In genomic region chr17:64384253-64385186, GRCh38 we compare ENCODE assay signal across 1 cellular context.
TF ChIP-seq lines count a peak whose summit lies in the region.

No MANE protein-coding gene starts in this region.

TF ChIP-seq in HepG2, 621 proteins besides CTCF, POLR2A, EP300 and RAD21 (continued from another document and continues in another):
- no peak for TF ChIP-seq HOMEZ (CRISPR knock-in tag; IDR thresholded peaks at IDR 0.05; ENCODE audit: low read depth)
- no peak for TF ChIP-seq CENPT (CRISPR knock-in tag; IDR thresholded peaks at IDR 0.05; ENCODE audit: low read depth)
- no peak for TF ChIP-seq ZBTB42 (CRISPR knock-in tag; IDR thresholded peaks at IDR 0.05)
- no peak for TF ChIP-seq SRF (IDR thresholded peaks at IDR 0.05; ENCODE audit: low read depth, low read length)
- no peak for TF ChIP-seq ZNF430 (CRISPR knock-in tag; IDR thresholded peaks at IDR 0.05)
- TF ChIP-seq, protein P1, sequence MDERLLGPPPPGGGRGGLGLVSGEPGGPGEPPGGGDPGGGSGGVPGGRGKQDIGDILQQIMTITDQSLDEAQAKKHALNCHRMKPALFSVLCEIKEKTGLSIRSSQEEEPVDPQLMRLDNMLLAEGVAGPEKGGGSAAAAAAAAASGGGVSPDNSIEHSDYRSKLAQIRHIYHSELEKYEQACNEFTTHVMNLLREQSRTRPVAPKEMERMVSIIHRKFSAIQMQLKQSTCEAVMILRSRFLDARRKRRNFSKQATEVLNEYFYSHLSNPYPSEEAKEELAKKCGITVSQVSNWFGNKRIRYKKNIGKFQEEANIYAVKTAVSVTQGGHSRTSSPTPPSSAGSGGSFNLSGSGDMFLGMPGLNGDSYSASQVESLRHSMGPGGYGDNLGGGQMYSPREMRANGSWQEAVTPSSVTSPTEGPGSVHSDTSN (CRISPR knock-in tag; IDR thresholded peaks at IDR 0.05): no peak
- no peak for TF ChIP-seq ZNF607 (CRISPR knock-in tag; IDR thresholded peaks at IDR 0.05; ENCODE audit: borderline replicate concordance)
- TF ChIP-seq ESRRA (CRISPR knock-in tag; IDR thresholded peaks at IDR 0.05; ENCODE audit: low read depth): no peak
- TF ChIP-seq ZNF138 (CRISPR knock-in tag; IDR thresholded peaks at IDR 0.05; ENCODE audit: low read depth): no peak
- TF ChIP-seq NONO (IDR thresholded peaks at IDR 0.05): no peak
- TF ChIP-seq NONO (CRISPR knock-in tag; conservative IDR thresholded peaks at IDR 0.05): no peak; the same call in 1 of the 2 replicates
- TF ChIP-seq EED (CRISPR knock-in tag; IDR thresholded peaks at IDR 0.05): no peak
- no peak; the same call in 1 of the 2 replicates for TF ChIP-seq ERF (CRISPR knock-in tag; IDR thresholded peaks at IDR 0.05)
- no peak for TF ChIP-seq U2AF2 (IDR thresholded peaks at IDR 0.05; ENCODE audit: low read depth, low read length)
- TF ChIP-seq ZNF660 (CRISPR knock-in tag; IDR thresholded peaks at IDR 0.05; ENCODE audit: borderline replicate concordance, low read depth): no peak
- TF ChIP-seq ZNF33A (CRISPR knock-in tag; IDR thresholded peaks at IDR 0.05; ENCODE audit: borderline replicate concordance): no peak
- TF ChIP-seq ZNF776 (CRISPR knock-in tag; IDR thresholded peaks at IDR 0.05): no peak
- TF ChIP-seq PAWR (CRISPR knock-in tag; IDR thresholded peaks at IDR 0.05; ENCODE audit: borderline replicate concordance): no peak
- TF ChIP-seq JARID2 (CRISPR knock-in tag; IDR thresholded peaks at IDR 0.05; ENCODE audit: insufficient replicate concordance): peak; percentile 4
- no peak for TF ChIP-seq ZNF18 (CRISPR knock-in tag; IDR thresholded peaks at IDR 0.05; ENCODE audit: insufficient replicate concordance)
- no peak for TF ChIP-seq ZNF160 (CRISPR knock-in tag; IDR thresholded peaks at IDR 0.05)
- no peak for TF ChIP-seq NFE2L2 (IDR thresholded peaks at IDR 0.05; ENCODE audit: low read length)
- TF ChIP-seq ZNF569 (CRISPR knock-in tag; IDR thresholded peaks at IDR 0.05; ENCODE audit: borderline replicate concordance): peak; percentile 80; the same call in 1 of the 2 replicates
- TF ChIP-seq ZNF251 (CRISPR knock-in tag; IDR thresholded peaks at IDR 0.05): no peak
- TF ChIP-seq, protein P2, sequence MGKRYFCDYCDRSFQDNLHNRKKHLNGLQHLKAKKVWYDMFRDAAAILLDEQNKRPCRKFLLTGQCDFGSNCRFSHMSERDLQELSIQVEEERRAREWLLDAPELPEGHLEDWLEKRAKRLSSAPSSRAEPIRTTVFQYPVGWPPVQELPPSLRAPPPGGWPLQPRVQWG (CRISPR knock-in tag; IDR thresholded peaks at IDR 0.05; ENCODE audit: borderline replicate concordance, low read depth): no peak
- no peak for TF ChIP-seq CBX2 (IDR thresholded peaks at IDR 0.05; ENCODE audit: low read depth, low read length)
- TF ChIP-seq CBX2 (CRISPR knock-in tag; IDR thresholded peaks at IDR 0.05; ENCODE audit: low read depth): no peak
- peak; percentile 85; the same call in 1 of the 2 replicates for TF ChIP-seq ZNF605 (CRISPR knock-in tag; IDR thresholded peaks at IDR 0.05)
- TF ChIP-seq, protein P3, sequence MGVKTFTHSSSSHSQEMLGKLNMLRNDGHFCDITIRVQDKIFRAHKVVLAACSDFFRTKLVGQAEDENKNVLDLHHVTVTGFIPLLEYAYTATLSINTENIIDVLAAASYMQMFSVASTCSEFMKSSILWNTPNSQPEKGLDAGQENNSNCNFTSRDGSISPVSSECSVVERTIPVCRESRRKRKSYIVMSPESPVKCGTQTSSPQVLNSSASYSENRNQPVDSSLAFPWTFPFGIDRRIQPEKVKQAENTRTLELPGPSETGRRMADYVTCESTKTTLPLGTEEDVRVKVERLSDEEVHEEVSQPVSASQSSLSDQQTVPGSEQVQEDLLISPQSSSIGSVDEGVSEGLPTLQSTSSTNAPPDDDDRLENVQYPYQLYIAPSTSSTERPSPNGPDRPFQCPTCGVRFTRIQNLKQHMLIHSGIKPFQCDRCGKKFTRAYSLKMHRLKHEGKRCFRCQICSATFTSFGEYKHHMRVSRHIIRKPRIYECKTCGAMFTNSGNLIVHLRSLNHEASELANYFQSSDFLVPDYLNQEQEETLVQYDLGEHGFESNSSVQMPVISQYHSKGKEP (CRISPR knock-in tag; IDR thresholded peaks at IDR 0.05): no peak
- no peak for TF ChIP-seq FOXP1 (IDR thresholded peaks at IDR 0.05)
- no peak for TF ChIP-seq FOXP1 (CRISPR knock-in tag; IDR thresholded peaks at IDR 0.05)
- TF ChIP-seq ZNF30 (CRISPR knock-in tag; IDR thresholded peaks at IDR 0.05): no peak
- TF ChIP-seq POGZ (CRISPR knock-in tag; IDR thresholded peaks at IDR 0.05): 0 out of 2 replicates have a peak, but pooled peaks have one; percentile 30
- TF ChIP-seq BRCA1 (CRISPR knock-in tag; IDR thresholded peaks at IDR 0.05): 0 out of 2 replicates have a peak, but pooled peaks have one; percentile 27
- TF ChIP-seq REL (CRISPR knock-in tag; conservative IDR thresholded peaks at IDR 0.05): no peak
- TF ChIP-seq MTF1 (CRISPR knock-in tag; IDR thresholded peaks at IDR 0.05): no peak
- no peak for TF ChIP-seq ZSCAN5A (CRISPR knock-in tag; IDR thresholded peaks at IDR 0.05; ENCODE audit: borderline replicate concordance)
- TF ChIP-seq RARA (CRISPR knock-in tag; IDR thresholded peaks at IDR 0.05): no peak
- TF ChIP-seq NRL (CRISPR knock-in tag; IDR thresholded peaks at IDR 0.05; ENCODE audit: borderline replicate concordance): no peak
- TF ChIP-seq CSRNP2 (CRISPR knock-in tag; conservative IDR thresholded peaks at IDR 0.05; ENCODE audit: low read depth): no peak
- peak; percentile 6; the same call in 1 of the 2 replicates for TF ChIP-seq MEIS1 (CRISPR knock-in tag; IDR thresholded peaks at IDR 0.05; ENCODE audit: borderline replicate concordance)
- TF ChIP-seq GPN1 (CRISPR knock-in tag; IDR thresholded peaks at IDR 0.05; ENCODE audit: borderline replicate concordance): 0 out of 2 replicates have a peak, but pooled peaks have one; percentile 46
- no peak for TF ChIP-seq ZNF484 (CRISPR knock-in tag; IDR thresholded peaks at IDR 0.05; ENCODE audit: borderline replicate concordance, low read depth)
- TF ChIP-seq RCOR2 (CRISPR knock-in tag; IDR thresholded peaks at IDR 0.05): peak; percentile 10; the same call in 1 of the 2 replicates
- TF ChIP-seq KAT2B (IDR thresholded peaks at IDR 0.05; ENCODE audit: borderline replicate concordance, low read depth, low read length): no peak
- 0 out of 2 replicates have a peak, but pooled peaks have one; percentile 5 for TF ChIP-seq ZNF639 (CRISPR knock-in tag; conservative IDR thresholded peaks at IDR 0.05)
- TF ChIP-seq ZNF678 (CRISPR knock-in tag; IDR thresholded peaks at IDR 0.05): no peak
- no peak for TF ChIP-seq RAD51 (IDR thresholded peaks at IDR 0.05; ENCODE audit: borderline replicate concordance)
- no peak for TF ChIP-seq NFIC (IDR thresholded peaks at IDR 0.05; ENCODE audit: low read length)
- no peak for TF ChIP-seq KDM5B (CRISPR knock-in tag; IDR thresholded peaks at IDR 0.05; ENCODE audit: borderline replicate concordance)
- TF ChIP-seq ZNF224 (CRISPR knock-in tag; IDR thresholded peaks at IDR 0.05): no peak
- no peak for TF ChIP-seq POLR2G (IDR thresholded peaks at IDR 0.05; ENCODE audit: low read depth, low read length)
- TF ChIP-seq TBL1XR1 (IDR thresholded peaks at IDR 0.05; ENCODE audit: borderline replicate concordance, low read length, partially characterized antibody): no peak
- TF ChIP-seq SALL1 (CRISPR knock-in tag; IDR thresholded peaks at IDR 0.05): peak; percentile 46; the same call in 1 of the 2 replicates
- no peak for TF ChIP-seq WIZ (CRISPR knock-in tag; IDR thresholded peaks at IDR 0.05)
- TF ChIP-seq NFKBIZ (CRISPR knock-in tag; IDR thresholded peaks at IDR 0.05): no peak
- TF ChIP-seq ZFAT (CRISPR knock-in tag; conservative IDR thresholded peaks at IDR 0.05): no peak
- TF ChIP-seq, protein P4, sequence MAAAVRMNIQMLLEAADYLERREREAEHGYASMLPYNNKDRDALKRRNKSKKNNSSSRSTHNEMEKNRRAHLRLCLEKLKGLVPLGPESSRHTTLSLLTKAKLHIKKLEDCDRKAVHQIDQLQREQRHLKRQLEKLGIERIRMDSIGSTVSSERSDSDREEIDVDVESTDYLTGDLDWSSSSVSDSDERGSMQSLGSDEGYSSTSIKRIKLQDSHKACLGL (CRISPR knock-in tag; IDR thresholded peaks at IDR 0.05): no peak
- TF ChIP-seq DPF2 (CRISPR knock-in tag; IDR thresholded peaks at IDR 0.05; ENCODE audit: borderline replicate concordance, low read depth): no peak
- no peak for TF ChIP-seq TCF12 (IDR thresholded peaks at IDR 0.05)
- TF ChIP-seq TCF12 (CRISPR knock-in tag; IDR thresholded peaks at IDR 0.05): no peak
- 0 out of 2 replicates have a peak, but pooled peaks have one; percentile 60 for TF ChIP-seq SNAPC2 (CRISPR knock-in tag; IDR thresholded peaks at IDR 0.05)
- no peak for TF ChIP-seq ZSCAN21 (CRISPR knock-in tag; IDR thresholded peaks at IDR 0.05; ENCODE audit: borderline replicate concordance)
- peak; percentile 20; the same call in 1 of the 2 replicates for TF ChIP-seq ELF3 (CRISPR knock-in tag; IDR thresholded peaks at IDR 0.05)
- 0 out of 2 replicates have a peak, but pooled peaks have one; percentile 12 for TF ChIP-seq NCOR1 (IDR thresholded peaks at IDR 0.05; ENCODE audit: borderline replicate concordance, low read length)
- TF ChIP-seq, protein P5, sequence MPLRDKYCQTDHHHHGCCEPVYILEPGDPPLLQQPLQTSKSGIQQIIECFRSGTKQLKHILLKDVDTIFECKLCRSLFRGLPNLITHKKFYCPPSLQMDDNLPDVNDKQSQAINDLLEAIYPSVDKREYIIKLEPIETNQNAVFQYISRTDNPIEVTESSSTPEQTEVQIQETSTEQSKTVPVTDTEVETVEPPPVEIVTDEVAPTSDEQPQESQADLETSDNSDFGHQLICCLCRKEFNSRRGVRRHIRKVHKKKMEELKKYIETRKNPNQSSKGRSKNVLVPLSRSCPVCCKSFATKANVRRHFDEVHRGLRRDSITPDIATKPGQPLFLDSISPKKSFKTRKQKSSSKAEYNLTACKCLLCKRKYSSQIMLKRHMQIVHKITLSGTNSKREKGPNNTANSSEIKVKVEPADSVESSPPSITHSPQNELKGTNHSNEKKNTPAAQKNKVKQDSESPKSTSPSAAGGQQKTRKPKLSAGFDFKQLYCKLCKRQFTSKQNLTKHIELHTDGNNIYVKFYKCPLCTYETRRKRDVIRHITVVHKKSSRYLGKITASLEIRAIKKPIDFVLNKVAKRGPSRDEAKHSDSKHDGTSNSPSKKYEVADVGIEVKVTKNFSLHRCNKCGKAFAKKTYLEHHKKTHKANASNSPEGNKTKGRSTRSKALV (CRISPR knock-in tag; IDR thresholded peaks at IDR 0.05): no peak
- TF ChIP-seq ZNF792 (CRISPR knock-in tag; IDR thresholded peaks at IDR 0.05): no peak
- no peak for TF ChIP-seq PRPF4 (IDR thresholded peaks at IDR 0.05; ENCODE audit: low read depth, low read length, poor library complexity, severe bottlenecking)
- TF ChIP-seq MIXL1 (CRISPR knock-in tag; IDR thresholded peaks at IDR 0.05): no peak
